Comparison of ENCODE assay signal across 6 cellular contexts in the genomic region with DNA sequence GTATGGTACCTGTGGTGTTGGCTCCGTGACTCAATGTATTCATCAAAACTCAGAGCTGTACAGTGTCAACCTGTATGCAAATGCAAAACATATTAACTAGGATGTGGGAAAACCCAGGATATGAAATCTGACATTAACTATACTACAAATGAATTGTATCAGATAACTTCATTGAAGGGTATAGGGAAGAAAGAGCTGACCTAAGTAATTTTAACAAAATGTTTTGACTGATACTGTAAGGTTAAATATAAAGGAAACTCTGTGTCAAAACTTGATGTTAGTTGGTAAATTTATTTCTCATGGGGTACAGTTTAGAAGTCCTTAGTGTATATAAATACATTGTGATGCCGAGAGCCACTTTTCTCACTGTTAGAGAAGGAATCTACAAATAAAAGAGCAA.
"Had no signal": no experiment of that assay in that cellular context is flagged by ENCODE, and none has a peak within 500 bp of the region (broad histone marks: within the 10 kb centered on the region; RNA-seq: fewer than 3 reads in every experiment).

No MANE protein-coding gene starts in this region.

- ATAC-seq: GM23338 had no signal

- FAIRE-seq: H1, H54 had no signal

- H3K4me2 ChIP-seq: GM23338 had no signal

- DNase-seq: H9, HCEC 1CT, KG1 had no signal

- H2AFZ ChIP-seq: GM23338 had no signal

- H3K4me3 ChIP-seq: GM23338 had no signal
